9 cellular contexts compared by ENCODE assay signal in the genomic region with DNA sequence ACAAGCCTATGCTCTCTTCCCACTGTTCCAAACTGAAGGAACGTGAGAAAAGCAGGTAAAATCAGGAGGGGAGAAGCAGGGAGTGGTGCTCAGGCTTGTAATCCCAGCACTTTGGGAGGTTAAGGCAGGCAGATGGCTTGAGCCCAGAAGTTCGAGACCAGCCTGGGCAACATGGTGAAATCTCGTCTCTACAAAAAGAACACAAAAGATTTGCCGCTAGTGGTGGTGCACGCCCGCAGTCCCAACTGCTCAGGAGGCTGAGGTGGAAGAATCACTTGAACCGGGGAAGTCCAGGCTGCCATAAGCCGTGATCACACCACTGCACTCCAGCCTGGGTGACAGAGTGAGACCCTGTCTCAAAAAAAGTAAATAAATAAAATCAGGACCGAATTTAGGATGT. TPM values are rescaled to one million over a fixed set of nuclear protein-coding genes. Genes with fewer than 3 reads are reported as not detected.
DNase-seq lines count a peak whose midpoint lies in the region; ATAC-seq, FAIRE-seq and TF ChIP-seq lines count a peak whose summit lies in the region.
"Had no signal": no experiment of that assay in that cellular context is flagged by ENCODE, and none has a peak within 500 bp of the region (broad histone marks: within the 10 kb centered on the region; RNA-seq: fewer than 3 reads in every experiment).

No MANE protein-coding gene starts in this region.

- no peaks in the 10 kb centered on the region for H3K27me3 Mint-ChIP-seq in activated naive CD8-positive, alpha-beta T cell treated with anti-CD3 and anti-CD28 coated beads, Interleukin-2, amount 50 U/mL, for 24 hours

- peak overlapping the region; percentile 94 for H3K27ac Mint-ChIP-seq in activated naive CD8-positive, alpha-beta T cell treated with anti-CD3 and anti-CD28 coated beads, Interleukin-2, amount 50 U/mL, for 24 hours

- H3K4me1 ChIP-seq in HepG2 (ENCODE audit: insufficient read depth, low read length) (peaks cover 31% of the 10 kb centered on the region), right lobe of liver (no peaks in the 10 kb centered on the region), muscle layer of duodenum (ENCODE audit: control insufficient read depth in 1 of 2, insufficient read depth in 2 of 2, low read length in 2 of 2) (peaks cover 0 to 5% of the 10 kb centered on the region in 2 donors), vagina (peaks cover 19% of the 10 kb centered on the region)

- BruUV-seq in HepG2 (replicated peaks; lab: Mats Ljungman, UMichigan), result no TSS peak

- TF ChIP-seq POLR2A in HepG2 (IDR thresholded peaks at IDR 0.05; ENCODE audit: insufficient read depth in 1 of 2, low read depth in 2 of 2, low read length in 2 of 2) (no peak), right lobe of liver (IDR thresholded peaks at IDR 0.05) (no peak), vagina (IDR thresholded peaks at IDR 0.05) (no peak)

- in situ Hi-C loops in HepG2 (cut with HindIII; ENCODE audit: extremely low pct_ligation_motif_present, low pct_unique_long_range_greater_than_20kb), result no loop called here

- H3K9me3 Mint-ChIP-seq in activated naive CD8-positive, alpha-beta T cell treated with anti-CD3 and anti-CD28 coated beads, Interleukin-2, amount 50 U/mL, for 24 hours, result peaks cover 7% of the 10 kb centered on the region

- ATAC-seq in HepG2, result no peak
- ATAC-seq in right lobe of liver, result no peak
- ATAC-seq in activated naive CD8-positive, alpha-beta T cell treated with anti-CD3 and anti-CD28 coated beads, Interleukin-2, amount 50 U/mL, for 24 hours, result no peak

- 48% methylated on average over 9 of the region's 9 CpGs for WGBS in HepG2 (ENCODE audit: low lambda C conversion rate)
- 65% methylated on average over 4 of the region's 9 CpGs for WGBS in right lobe of liver (ENCODE audit: insufficient coverage, low coverage, low lambda C conversion rate, missing lambda C conversion rate)

- H3K4me2 ChIP-seq in HepG2 (ENCODE audit: low read depth, low read length), result peak overlapping the region; percentile 99; the same call in 1 of the 2 replicates

- H3K27ac ChIP-seq in HepG2 (ENCODE audit: extremely low read length, insufficient read depth, low read length), result no peak overlapping the region
- H3K27ac ChIP-seq in right lobe of liver, result no peak overlapping the region
- H3K27ac ChIP-seq in muscle layer of duodenum (ENCODE audit: low read length), result peak overlapping the region; percentile 61
- H3K27ac ChIP-seq in vagina, result peak overlapping the region; percentile 92

- H3K27me3 ChIP-seq in HepG2 (ENCODE audit: control insufficient read depth in 1 of 2, insufficient read depth in 2 of 2, low read length in 2 of 2), result peaks cover 2 to 39% of the 10 kb centered on the region in 2 experiments; a peak in 2 of 5 replicates
- no peaks in the 10 kb centered on the region for H3K27me3 ChIP-seq in right lobe of liver
- H3K27me3 ChIP-seq in muscle layer of duodenum (ENCODE audit: low read depth, low read length), result no peaks in the 10 kb centered on the region
- H3K27me3 ChIP-seq in vagina, result no peaks in the 10 kb centered on the region

- H3K4me1 Mint-ChIP-seq in activated naive CD8-positive, alpha-beta T cell treated with anti-CD3 and anti-CD28 coated beads, Interleukin-2, amount 50 U/mL, for 24 hours, result peaks cover 79% of the 10 kb centered on the region

- H3K4me3 ChIP-seq in HepG2 (replicated peaks in 1 of 3; ENCODE audit: insufficient read depth in 1 of 3, low read depth in 2 of 3, low read length in 3 of 3) (0 out of 6 replicates have a peak overlapping the region, but pooled peaks of 2 of the 3 experiments have one; percentile 19 to 98), right lobe of liver (peak overlapping the region in 1 of 3 donors; percentile 95), muscle layer of duodenum (ENCODE audit: low read depth in 1 of 2, low read length in 2 of 2) (peak overlapping the region in 1 of 2 donors; percentile 55), vagina (peak overlapping the region in 1 of 2 donors; percentile 82)

- DNase-seq in HepG2 (ENCODE audit: low spot score), result no peak
- DNase-seq in right lobe of liver, result no peak
- no peak for DNase-seq in activated naive CD8-positive, alpha-beta T cell treated with anti-CD3 and anti-CD28 coated beads, Interleukin-2, amount 50 U/mL, for 24 hours
- peak in 1 of 2 donors; percentile 81 for DNase-seq in vagina (ENCODE audit: extremely low spot score in 2 of 2)
- no peak for DNase-seq in cerebellar nuclear complex (lab: John Stamatoyannopoulos, UW)
- DNase-seq in D721Med (ENCODE audit: insufficient read length, low spot score), result no peak
- DNase-seq in DMS 273 (lab: John Stamatoyannopoulos, UW; ENCODE audit: unreplicated experiment), result no peak
- DNase-seq: NCI-H1105 treated with DMSO at 0.1 percent for 48 hours had no signal

- H3K79me2 ChIP-seq in HepG2 (ENCODE audit: insufficient read depth, low read length), result peaks cover 10% of the 10 kb centered on the region

- H3K4me3 Mint-ChIP-seq in activated naive CD8-positive, alpha-beta T cell treated with anti-CD3 and anti-CD28 coated beads, Interleukin-2, amount 50 U/mL, for 24 hours, result peak overlapping the region; percentile 94

- peaks cover 1% of the 10 kb centered on the region; the same call in 1 of the 2 replicates for H3K9me3 ChIP-seq in HepG2 (ENCODE audit: low read length)
- H3K9me3 ChIP-seq in right lobe of liver, result no peaks in the 10 kb centered on the region
- H3K9me3 ChIP-seq in muscle layer of duodenum (ENCODE audit: control insufficient read depth in 1 of 2, low read length in 2 of 2), result no peaks in the 10 kb centered on the region
- no peaks in the 10 kb centered on the region for H3K9me3 ChIP-seq in vagina

- H4K20me1 ChIP-seq in HepG2 (ENCODE audit: insufficient read depth, low read length), result no peaks in the 10 kb centered on the region

- intact Hi-C loops in HepG2 (cut with micrococcal nuclease; ENCODE audit: unreplicated experiment), result loop anchor here (2.0 kb wide), 1 partner anchor 23 kb away; no protein-coding TSS in a partner anchor
- intact Hi-C loops in right lobe of liver (cut with DNase I), result no loop called here
- intact Hi-C loops in vagina (cut with DNase I), result loop anchor here (10.0 kb wide), 1 partner anchor 391 kb away; no protein-coding TSS in a partner anchor

- POLR2A ChIA-PET in HepG2 (lab: Yijun Ruan, JAX), result interaction anchor here (1.3 to 7.5 kb wide), 3 partner anchors 15 to 22 kb away, joined by 3 to 141 read pairs (median 74); no protein-coding TSS in a partner anchor

- no peak for TF ChIP-seq RAD21 in HepG2 (CRISPR knock-in tag; IDR thresholded peaks at IDR 0.05)

- FAIRE-seq in HepG2 (lab: Jason Lieb, UNC), result no peak
- FAIRE-seq in D721Med (lab: Jason Lieb, UNC), result no peak

- H2AFZ ChIP-seq in HepG2 (ENCODE audit: low read length), result no peak overlapping the region

- H3K36me3 Mint-ChIP-seq in activated naive CD8-positive, alpha-beta T cell treated with anti-CD3 and anti-CD28 coated beads, Interleukin-2, amount 50 U/mL, for 24 hours (ENCODE audit: low read depth), result peaks cover 30% of the 10 kb centered on the region

- no peak for TF ChIP-seq CTCF in HepG2 (CRISPR knock-in tag; IDR thresholded peaks at IDR 0.05)
- TF ChIP-seq CTCF in right lobe of liver (IDR thresholded peaks at IDR 0.05), result no peak
- TF ChIP-seq CTCF in vagina (IDR thresholded peaks at IDR 0.05), result no peak
- no peak for TF ChIP-seq CTCF in D721Med (IDR thresholded peaks at IDR 0.05; ENCODE audit: insufficient read depth, missing control alignments)

- CTCF ChIA-PET in HepG2 (lab: Yijun Ruan, JAX; ENCODE audit: low intra/inter-chr PET ratio, low total read pairs), result interaction anchor here (4.3 kb wide), 1 partner anchor 22 kb away, joined by 64 read pairs; no protein-coding TSS in a partner anchor

- H3K36me3 ChIP-seq in HepG2 (replicated peaks in 1 of 2; ENCODE audit: control insufficient read depth in 1 of 2, insufficient read depth in 2 of 2, low read length in 2 of 2) (no peaks in the 10 kb centered on the region), right lobe of liver (no peaks in the 10 kb centered on the region), muscle layer of duodenum (ENCODE audit: control insufficient read depth in 1 of 2, insufficient read depth in 2 of 2, low read length in 2 of 2) (peaks cover 0 to 10% of the 10 kb centered on the region in 2 donors), vagina (peaks cover 0 to 5% of the 10 kb centered on the region in 2 donors)

- H3K9ac ChIP-seq in HepG2 (ENCODE audit: insufficient read depth, low read depth, low read length), result no peak overlapping the region

- TF ChIP-seq EP300 in HepG2 (IDR thresholded peaks at IDR 0.05; ENCODE audit: low read depth in 2 of 2, low read length in 2 of 2) (no peak), HepG2 (CRISPR knock-in tag; IDR thresholded peaks at IDR 0.05; ENCODE audit: borderline replicate concordance) (no peak)

RNA-seq across cellular contexts. Expression of a gene that starts 1.3 kb away (rescaled TPM):
- total RNA-seq in HepG2 (2016; rRNA removed; fragmentation: Illumina TruSeq; extraction: Trizol) (708 and 754 TPM in 2 replicates), right lobe of liver (100 to 1,000 TPM in 5 of 6 experiments, 10 to 100 TPM in 1; 77.3 to 814 (median 270) TPM), vagina (2,211 TPM)
- total RNA-seq in HepG2 (2016; cell fraction: cytosol; rRNA removed; fragmentation: Illumina TruSeq; extraction: Trizol; ENCODE audit: low read depth), result 577 and 682 TPM in 2 replicates
- 702 and 711 TPM in 2 replicates for total RNA-seq in HepG2 (2016; cell fraction: insoluble cytoplasmic fraction; rRNA removed; fragmentation: Illumina TruSeq; extraction: Trizol)
- total RNA-seq in HepG2 (2016; cell fraction: membrane; rRNA removed; fragmentation: Illumina TruSeq; extraction: Trizol), result 753 and 798 TPM in 2 replicates
- total RNA-seq in HepG2 (2016; cell fraction: nucleus; rRNA removed; fragmentation: Illumina TruSeq; extraction: Trizol), result 206 and 246 TPM in 2 replicates
- 528 and 665 TPM in 2 replicates for polyA plus RNA-seq in HepG2 (2011; rRNA removed)
- polyA plus RNA-seq in HepG2 (2011; cell fraction: cytosol; rRNA removed), result 1,060 and 1,065 TPM in 2 replicates
- 311 and 445 TPM in 2 replicates for polyA plus RNA-seq in HepG2 (2011; cell fraction: nucleus; rRNA removed)
- 917 and 1,099 TPM in 2 replicates for polyA plus RNA-seq in HepG2 (2012)
- polyA plus RNA-seq in HepG2 (2016; cell fraction: cytosol; fragmentation: Illumina TruSeq; extraction: Trizol; ENCODE audit: low read depth), result 700 and 865 TPM in 2 replicates
- 669 and 773 TPM in 2 replicates for polyA plus RNA-seq in HepG2 (2016; cell fraction: insoluble cytoplasmic fraction; fragmentation: Illumina TruSeq; extraction: Trizol; ENCODE audit: low read depth)
- 819 and 872 TPM in 2 replicates for polyA plus RNA-seq in HepG2 (2016; cell fraction: membrane; fragmentation: Illumina TruSeq; extraction: Trizol; ENCODE audit: low read depth)
- 429 and 431 TPM in 2 replicates for polyA plus RNA-seq in HepG2 (2016; cell fraction: nucleus; fragmentation: Illumina TruSeq; extraction: Trizol; ENCODE audit: insufficient read depth, low read depth)
- polyA minus RNA-seq in HepG2 (2011; rRNA and poly(A)+ RNA removed; ENCODE audit: low replicate concordance), result 67.4 and 236 TPM in 2 replicates
- 123 and 157 TPM in 2 replicates for polyA minus RNA-seq in HepG2 (2011; cell fraction: cytosol; rRNA and poly(A)+ RNA removed)
- 35.6 and 38.8 TPM in 2 replicates for polyA minus RNA-seq in HepG2 (2011; cell fraction: nucleus; rRNA and poly(A)+ RNA removed)

RNA-seq across cellular contexts. Expression of a gene that starts 23.3 kb away (rescaled TPM):
- total RNA-seq in HepG2 (2016; rRNA removed; fragmentation: Illumina TruSeq; extraction: Trizol) (0.36 TPM in 1 of 2 replicates, not detected in the other), right lobe of liver (1 to 10 TPM in 1 of 6 experiments, under 1 TPM in 4, not detected in 1; 0.20 to 2.4 (median 0.43) TPM), vagina (5.4 TPM)
- not detected in 2 replicates for total RNA-seq in HepG2 (2016; cell fraction: cytosol; rRNA removed; fragmentation: Illumina TruSeq; extraction: Trizol; ENCODE audit: low read depth)
- total RNA-seq in HepG2 (2016; cell fraction: insoluble cytoplasmic fraction; rRNA removed; fragmentation: Illumina TruSeq; extraction: Trizol), result 0.09 TPM in 1 of 2 replicates, not detected in the other
- 0.38 TPM in 1 of 2 replicates, not detected in the other for total RNA-seq in HepG2 (2016; cell fraction: membrane; rRNA removed; fragmentation: Illumina TruSeq; extraction: Trizol)
- total RNA-seq in HepG2 (2016; cell fraction: nucleus; rRNA removed; fragmentation: Illumina TruSeq; extraction: Trizol), result 0.34 TPM in 1 of 2 replicates, not detected in the other
- polyA plus RNA-seq in HepG2 (2011; rRNA removed), result 0.15 and 0.21 TPM in 2 replicates
- polyA plus RNA-seq in HepG2 (2011; cell fraction: cytosol; rRNA removed), result 0.21 TPM in 1 of 2 replicates, not detected in the other
- polyA plus RNA-seq in HepG2 (2011; cell fraction: nucleus; rRNA removed), result 0.12 TPM in 1 of 2 replicates, not detected in the other
- polyA plus RNA-seq in HepG2 (2012), result 0.13 and 0.25 TPM in 2 replicates
- polyA plus RNA-seq in HepG2 (2016; cell fraction: cytosol; fragmentation: Illumina TruSeq; extraction: Trizol; ENCODE audit: low read depth), result 0.28 TPM in 1 of 2 replicates, not detected in the other
- not detected in 2 replicates for polyA plus RNA-seq in HepG2 (2016; cell fraction: insoluble cytoplasmic fraction; fragmentation: Illumina TruSeq; extraction: Trizol; ENCODE audit: low read depth)
- polyA plus RNA-seq in HepG2 (2016; cell fraction: membrane; fragmentation: Illumina TruSeq; extraction: Trizol; ENCODE audit: low read depth), result 0.06 TPM in 1 of 2 replicates, not detected in the other
- polyA plus RNA-seq in HepG2 (2016; cell fraction: nucleus; fragmentation: Illumina TruSeq; extraction: Trizol; ENCODE audit: insufficient read depth, low read depth), result not detected in 2 replicates
- polyA minus RNA-seq in HepG2 (2011; rRNA and poly(A)+ RNA removed; ENCODE audit: low replicate concordance), result 0.16 and 246 TPM in 2 replicates
- not detected in 2 replicates for polyA minus RNA-seq in HepG2 (2011; cell fraction: cytosol; rRNA and poly(A)+ RNA removed)
- polyA minus RNA-seq in HepG2 (2011; cell fraction: nucleus; rRNA and poly(A)+ RNA removed), result 0.50 TPM in 1 of 2 replicates, not detected in the other

Comparison
In these comparisons a context has a peak if more than half of its experiments do, and no peak if none do; other contexts are left out.
1. intact Hi-C loops: an anchor here in HepG2 (2.0 kb wide) and vagina (10.0 kb wide); none called in right lobe of liver.
2. H3K27ac ChIP-seq: peak in muscle layer of duodenum (single experiment) and vagina (single experiment); none in HepG2 (single experiment) and right lobe of liver (0 of 3).